27 cellular contexts compared by ENCODE assay signal in the genomic region with DNA sequence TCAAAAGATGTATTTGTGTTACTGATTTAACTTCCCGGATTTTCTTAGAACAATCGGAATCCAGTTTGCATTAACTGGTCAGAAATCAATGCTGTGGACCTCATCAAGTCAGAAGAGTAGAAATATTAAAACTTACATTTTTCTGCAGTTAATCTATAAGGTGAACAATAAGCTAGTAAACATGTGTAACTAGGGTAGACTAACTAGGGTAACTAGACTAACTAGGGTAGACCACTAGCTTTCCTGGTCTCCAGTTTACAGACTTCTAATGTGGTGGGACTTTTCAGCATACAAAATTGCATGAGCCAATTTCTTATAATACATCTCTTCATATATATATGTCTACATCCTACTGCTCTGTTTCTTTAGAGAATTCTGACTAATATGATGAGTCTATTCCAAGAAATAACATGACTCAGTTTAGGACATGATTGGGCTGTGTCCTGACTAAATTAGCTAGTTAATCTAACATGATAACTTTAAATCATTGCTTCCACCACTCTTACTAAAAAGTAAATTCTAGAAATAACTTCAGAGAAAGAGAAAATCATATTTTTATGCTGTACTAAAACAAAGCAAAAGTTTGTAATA. TPM values are rescaled to one million over a fixed set of nuclear protein-coding genes. Genes with fewer than 3 reads are reported as not detected.
A peak's percentile ranks its signal among the peaks of the same experiment; 100 is the strongest.
DNase-seq lines count a peak whose midpoint lies in the region; ATAC-seq, FAIRE-seq and TF ChIP-seq lines count a peak whose summit lies in the region.
"Had no signal": no experiment of that assay in that cellular context is flagged by ENCODE, and none has a peak within 500 bp of the region (broad histone marks: within the 10 kb centered on the region; RNA-seq: fewer than 3 reads in every experiment).

No MANE protein-coding gene starts in this region.

- H3K9me3 Mint-ChIP-seq in activated CD4-positive, alpha-beta T cell treated with anti-CD3 and anti-CD28 coated beads for 36 hours (ENCODE audit: low read depth), result peaks cover 4% of the 10 kb centered on the region
- H3K9me3 Mint-ChIP-seq: activated CD4-positive, alpha-beta memory T cell treated with anti-CD3 and anti-CD28 coated beads, Interleukin-2, amount 10 ng/mL, durations not matched to agents 7 days and 5 days; dendritic cell treated with granulocyte-macrophage colony-stimulating factor and Interleukin-4, amounts not matched to agents 40 ng/mL and 50 ng/mL, for 4 days; H9; type B pancreatic cell had no signal

- peaks cover 13% of the 10 kb centered on the region for H3K4me1 Mint-ChIP-seq in activated CD4-positive, alpha-beta T cell treated with anti-CD3 and anti-CD28 coated beads for 36 hours
- H3K4me1 Mint-ChIP-seq: neural progenitor cell had no signal

- no peak overlapping the region for H3K27ac ChIP-seq in left ventricle myocardium inferior (replicated peaks)
- H3K27ac ChIP-seq: body of pancreas, heart right ventricle, neural progenitor cell had no signal

- intact Hi-C loops in activated CD4-positive, alpha-beta T cell treated with anti-CD3 and anti-CD28 coated beads for 36 hours (cut with DNase I, micrococcal nuclease), result loop anchor here in 1 of 2 experiments (1.0 kb wide), 1 partner anchor 79 kb away; no protein-coding TSS in a partner anchor
- intact Hi-C loops in left ventricle myocardium inferior (cut with micrococcal nuclease), result no loop called here

- H3K9me3 ChIP-seq in left ventricle myocardium inferior (replicated peaks), result no peaks in the 10 kb centered on the region
- H3K9me3 ChIP-seq: body of pancreas, heart right ventricle had no signal

- H3K4me3 ChIP-seq in bronchial epithelial cell (ENCODE audit: low read depth, low read length) (no peak overlapping the region), left ventricle myocardium inferior (no peak overlapping the region)
- H3K4me3 ChIP-seq: body of pancreas, heart right ventricle, neural progenitor cell had no signal

- no peaks in the 10 kb centered on the region for H3K27me3 ChIP-seq in bronchial epithelial cell (ENCODE audit: control insufficient read depth, insufficient read depth, low read length)
- H3K27me3 ChIP-seq in left ventricle myocardium inferior (ENCODE audit: low read depth), result no peaks in the 10 kb centered on the region
- H3K27me3 ChIP-seq: body of pancreas, heart right ventricle, neural progenitor cell had no signal

- CTCF ChIA-PET in activated CD4-positive, alpha-beta T cell treated with anti-CD3 and anti-CD28 coated beads for 36 hours (lab: Charles Lee), result no interaction called here

- H3K27me3 Mint-ChIP-seq in activated CD4-positive, alpha-beta T cell treated with anti-CD3 and anti-CD28 coated beads for 36 hours, result no peaks in the 10 kb centered on the region
- H3K27me3 Mint-ChIP-seq: activated CD4-positive, alpha-beta memory T cell treated with anti-CD3 and anti-CD28 coated beads, Interleukin-2, amount 10 ng/mL, durations not matched to agents 7 days and 5 days; dendritic cell treated with granulocyte-macrophage colony-stimulating factor and Interleukin-4, amounts not matched to agents 40 ng/mL and 50 ng/mL, for 4 days; type B pancreatic cell had no signal

- no peak overlapping the region for H3K4me3 Mint-ChIP-seq in activated CD4-positive, alpha-beta T cell treated with anti-CD3 and anti-CD28 coated beads for 36 hours
- H3K4me3 Mint-ChIP-seq: activated CD4-positive, alpha-beta memory T cell treated with anti-CD3 and anti-CD28 coated beads, Interleukin-2, amount 10 ng/mL, durations not matched to agents 7 days and 5 days; CD4-positive, CD25-positive, alpha-beta regulatory T cell; dendritic cell treated with granulocyte-macrophage colony-stimulating factor and Interleukin-4, amounts not matched to agents 40 ng/mL and 50 ng/mL, for 4 days; H9; neural progenitor cell; type B pancreatic cell had no signal

- no peak for DNase-seq in activated CD4-positive, alpha-beta T cell treated with anti-CD3 and anti-CD28 coated beads for 36 hours
- DNase-seq in activated CD4-positive, alpha-beta T cell treated with anti-CD3 and anti-CD28 coated beads for 48 hours, result no peak
- DNase-seq in HT1080 (ENCODE audit: low read depth), result peak; percentile 59
- DNase-seq in bronchial epithelial cell (ENCODE audit: low read depth), result peak; percentile 90
- peak; percentile 39 for DNase-seq in kidney tubule cell (ENCODE audit: low spot score)
- DNase-seq in NCI-H1930 (lab: John Stamatoyannopoulos, UW), result no peak
- no peak for DNase-seq in NCI-H146 treated with DMSO at 0.1 percent for 48 hours (lab: John Stamatoyannopoulos, UW; ENCODE audit: unreplicated experiment)
- DNase-seq in left ventricle myocardium inferior, result no peak
- DNase-seq: activated CD4-positive, alpha-beta memory T cell treated with anti-CD3 and anti-CD28 coated beads, Interleukin-2, amount 10 ng/mL, durations not matched to agents 7 days and 5 days; activated gamma-delta T cell treated with Interleukin-2 at 50 U/mL for 16 hours; body of pancreas; CD4-positive, CD25-positive, alpha-beta regulatory T cell; H9; heart right ventricle; midbrain; NCI-H1417 treated with DMSO at 0.1 percent for 48 hours; NCI-H446; retina; stimulated activated CD4-positive, alpha-beta T cell treated with anti-CD3 and anti-CD28 coated beads, Interleukin-15, amount 100 ng/mL, for 24 hours; stimulated activated naive CD4-positive, alpha-beta T cell treated with Interleukin-2 at 50 U/mL for 16 hours had no signal

- no peak for FAIRE-seq in bronchial epithelial cell (lab: Jason Lieb, UNC)
- FAIRE-seq: A204.1 had no signal

- POLR2A ChIA-PET in activated CD4-positive, alpha-beta T cell treated with anti-CD3 and anti-CD28 coated beads for 36 hours (lab: Charles Lee), result no interaction called here

- no peaks in the 10 kb centered on the region for H3K36me3 Mint-ChIP-seq in activated CD4-positive, alpha-beta T cell treated with anti-CD3 and anti-CD28 coated beads for 36 hours (ENCODE audit: low read depth)
- H3K36me3 Mint-ChIP-seq: neural progenitor cell, type B pancreatic cell had no signal

- H3K4me1 ChIP-seq in left ventricle myocardium inferior, result peaks cover under 1% of the 10 kb centered on the region
- H3K4me1 ChIP-seq: neural progenitor cell had no signal

- ATAC-seq in activated CD4-positive, alpha-beta T cell treated with anti-CD3 and anti-CD28 coated beads for 36 hours, result peak; percentile 82
- ATAC-seq: body of pancreas, heart right ventricle had no signal

- H3K36me3 ChIP-seq in bronchial epithelial cell (ENCODE audit: control insufficient read depth, insufficient read depth, low read length) (no peaks in the 10 kb centered on the region), left ventricle myocardium inferior (no peaks in the 10 kb centered on the region)
- H3K36me3 ChIP-seq: heart right ventricle, neural progenitor cell had no signal

- TF ChIP-seq CTCF in bronchial epithelial cell (IDR thresholded peaks at IDR 0.05; ENCODE audit: insufficient read depth, low read length, severe bottlenecking) (no peak), left ventricle myocardium inferior (IDR thresholded peaks at IDR 0.05; ENCODE audit: borderline replicate concordance) (no peak)

- H3K27ac Mint-ChIP-seq in activated CD4-positive, alpha-beta T cell treated with anti-CD3 and anti-CD28 coated beads for 36 hours, result peak overlapping the region; percentile 14
- H3K27ac Mint-ChIP-seq: activated CD4-positive, alpha-beta memory T cell treated with anti-CD3 and anti-CD28 coated beads, Interleukin-2, amount 10 ng/mL, durations not matched to agents 7 days and 5 days; CD4-positive, CD25-positive, alpha-beta regulatory T cell; dendritic cell treated with granulocyte-macrophage colony-stimulating factor and Interleukin-4, amounts not matched to agents 40 ng/mL and 50 ng/mL, for 4 days; neural progenitor cell; type B pancreatic cell had no signal

RNA-seq across cellular contexts. Expression of a gene that starts 5.3 kb away (rescaled TPM):
- under 1 TPM in 1 of 2 experiments, not detected in 1; 0.25 TPM for total RNA-seq in activated CD4-positive, alpha-beta T cell treated with anti-CD3 and anti-CD28 coated beads for 36 hours
- not detected in 2 replicates for total RNA-seq in HT1080 (2014; rRNA removed; shearing (Covaris generic))
- not detected in 2 replicates for polyA plus RNA-seq in HT1080 (2015; cell fraction: cytosol; rRNA removed)
- polyA plus RNA-seq in HT1080 (2015; cell fraction: nucleus; rRNA removed), result not detected in 2 replicates
- 0.26 TPM in 1 of 2 replicates, not detected in the other for total RNA-seq in bronchial epithelial cell
- total RNA-seq in left ventricle myocardium inferior, result not detected
- total RNA-seq: activated CD4-positive, alpha-beta memory T cell treated with anti-CD3 and anti-CD28 coated beads, Interleukin-2, amount 10 ng/mL, durations not matched to agents 7 days and 5 days; body of pancreas; CD4-positive, CD25-positive, alpha-beta regulatory T cell; H9; heart right ventricle; HT-29; kidney epithelial cell had no signal
- polyA plus RNA-seq: esophagus, heart right ventricle had no signal

Comparison
In these comparisons a context has a peak if more than half of its experiments do, and no peak if none do; other contexts are left out.
1. DNase-seq: peak in HT1080 (single experiment), bronchial epithelial cell (single experiment) and kidney tubule cell (single experiment); none in activated CD4-positive, alpha-beta T cell treated with anti-CD3 and anti-CD28 coated beads for 36 hours (single experiment), activated CD4-positive, alpha-beta T cell treated with anti-CD3 and anti-CD28 coated beads for 48 hours (single experiment), NCI-H1930 (0 of 2), NCI-H146 treated with DMSO at 0.1 percent for 48 hours (single experiment) and left ventricle myocardium inferior (single experiment).